ENCODE assay signal across 10 cellular contexts in genomic region chr4:105895609-105896460, GRCh38. TPM values are rescaled to one million over a fixed set of nuclear protein-coding genes. Genes with fewer than 3 reads are reported as not detected.
DNase-seq lines count a peak whose midpoint lies in the region; TF ChIP-seq lines count a peak whose summit lies in the region.
"Had no signal": no experiment of that assay in that cellular context is flagged by ENCODE, and none has a peak within 500 bp of the region (broad histone marks: within the 10 kb centered on the region; RNA-seq: fewer than 3 reads in every experiment).

No MANE protein-coding gene starts in this region.

- H2AK5ac ChIP-seq in mesendoderm (ENCODE audit: low read length): no peak overlapping the region

- H3K9ac ChIP-seq in mesendoderm (ENCODE audit: low read length): no peak overlapping the region

- H3K4me1 ChIP-seq in mesendoderm (ENCODE audit: control insufficient read depth, low read depth, low read length) (no peaks in the 10 kb centered on the region), uterus (no peaks in the 10 kb centered on the region)

- H3K27me3 ChIP-seq in H7 (ENCODE audit: control insufficient read depth, insufficient read depth, low read length) (peaks cover 68% of the 10 kb centered on the region), mesendoderm (ENCODE audit: insufficient read depth, low read length, poor library complexity) (peaks cover 20% of the 10 kb centered on the region), uterus (no peaks in the 10 kb centered on the region)

- no peaks in the 10 kb centered on the region for H3K9me3 ChIP-seq in uterus

- H4K8ac ChIP-seq in mesendoderm (ENCODE audit: low read depth, low read length): no peak overlapping the region

- peaks cover 8% of the 10 kb centered on the region for H3K4me1 Mint-ChIP-seq in activated naive CD4-positive, alpha-beta T cell treated with anti-CD3 and anti-CD28 coated beads, Interleukin-2, amount 10 ng/mL, durations not matched to agents 7 days and 5 days

- H3K56ac ChIP-seq in mesendoderm (ENCODE audit: low read length): peak overlapping the region; percentile 54

- H3K36me3 Mint-ChIP-seq in activated naive CD4-positive, alpha-beta T cell treated with anti-CD3 and anti-CD28 coated beads, Interleukin-2, amount 10 ng/mL, durations not matched to agents 7 days and 5 days: no peaks in the 10 kb centered on the region

- TF ChIP-seq CTCF in uterus (IDR thresholded peaks at IDR 0.05): no peak

- DNase-seq in NCI-H1417 (lab: John Stamatoyannopoulos, UW) (peak in 2 of 3 experiments; percentile 85 to 86), NCI-H1417 treated with DMSO at 0.1 percent for 48 hours (lab: John Stamatoyannopoulos, UW) (no peak), H7 (peak; percentile 62), NCI-H146 treated with DMSO at 0.1 percent for 48 hours (lab: John Stamatoyannopoulos, UW; ENCODE audit: unreplicated experiment) (peak; percentile 43), dermis blood vessel endothelial cell (peak; percentile 21), mesendoderm (no peak), uterus (peak; percentile 12 to 19)
- no peak for DNase-seq in activated naive CD4-positive, alpha-beta T cell treated with anti-CD3 and anti-CD28 coated beads, Interleukin-2, amount 10 ng/mL, durations not matched to agents 7 days and 5 days

- no peaks in the 10 kb centered on the region for H3K9me3 Mint-ChIP-seq in activated naive CD4-positive, alpha-beta T cell treated with anti-CD3 and anti-CD28 coated beads, Interleukin-2, amount 10 ng/mL, durations not matched to agents 7 days and 5 days

- peaks cover 66% of the 10 kb centered on the region for H3K27me3 Mint-ChIP-seq in activated naive CD4-positive, alpha-beta T cell treated with anti-CD3 and anti-CD28 coated beads, Interleukin-2, amount 10 ng/mL, durations not matched to agents 7 days and 5 days

- H3K79me1 ChIP-seq in mesendoderm (ENCODE audit: low read length): no peaks in the 10 kb centered on the region

- no peak overlapping the region for H3K4me3 Mint-ChIP-seq in activated naive CD4-positive, alpha-beta T cell treated with anti-CD3 and anti-CD28 coated beads, Interleukin-2, amount 10 ng/mL, durations not matched to agents 7 days and 5 days

- WGBS in mesendoderm (ENCODE audit: extremely low coverage, insufficient coverage, low lambda C conversion rate): no CpG with 5 or more reads among the region's 82 CpGs

- no peak overlapping the region for H3K23ac ChIP-seq in mesendoderm (ENCODE audit: low read length)

- intact Hi-C loops in uterus (cut with DNase I; ENCODE audit: low total_unique reads): no loop called here

- H3K27ac ChIP-seq in mesendoderm (ENCODE audit: low read depth, low read length): no peak overlapping the region
- H3K27ac ChIP-seq in uterus: peak overlapping the region; percentile 45 to 67

- H3K27ac Mint-ChIP-seq in activated naive CD4-positive, alpha-beta T cell treated with anti-CD3 and anti-CD28 coated beads, Interleukin-2, amount 10 ng/mL, durations not matched to agents 7 days and 5 days: no peak overlapping the region

- CTCF ChIA-PET in activated naive CD4-positive, alpha-beta T cell treated with anti-CD3 and anti-CD28 coated beads, Interleukin-2, amount 10 ng/mL, durations not matched to agents 7 days and 5 days (lab: Charles Lee): no interaction called here

- peak overlapping the region; percentile 83 for H3K4me2 ChIP-seq in mesendoderm (ENCODE audit: low read length)

- H4K5ac ChIP-seq in mesendoderm (ENCODE audit: low read length): no peak overlapping the region

- H2BK120ac ChIP-seq in mesendoderm (ENCODE audit: low read depth, low read length): no peak overlapping the region

- H3K4me3 ChIP-seq in H7 (ENCODE audit: insufficient read depth, low read depth, low read length) (peak overlapping the region; percentile 55), mesendoderm (ENCODE audit: low read length) (no peak overlapping the region), uterus (peak overlapping the region; percentile 38 to 40)

- no peak overlapping the region for H2BK15ac ChIP-seq in mesendoderm (replicated peaks; ENCODE audit: low read depth)

- no peak overlapping the region for H3K18ac ChIP-seq in mesendoderm (ENCODE audit: low read length)

- H2BK5ac ChIP-seq in mesendoderm (ENCODE audit: low read length): no peak overlapping the region

- TF ChIP-seq POLR2A in uterus (IDR thresholded peaks at IDR 0.05): no peak

- H3K36me3 ChIP-seq in H7 (replicated peaks; ENCODE audit: control insufficient read depth, insufficient read depth, low read length) (no peaks in the 10 kb centered on the region), mesendoderm (ENCODE audit: control insufficient read depth, insufficient read depth, low read length) (no peaks in the 10 kb centered on the region), uterus (no peaks in the 10 kb centered on the region)

- H3K4ac ChIP-seq in mesendoderm (ENCODE audit: low read depth, low read length): no peak overlapping the region

- no peaks in the 10 kb centered on the region for H3K79me2 ChIP-seq in mesendoderm (ENCODE audit: control insufficient read depth, insufficient read depth, low read length)

RNA-seq across cellular contexts. Expression of gene NPNT, which starts 0.6 kb away (rescaled TPM):
- 0.33 and 0.97 TPM in 2 replicates for total RNA-seq in H7 (2014; rRNA removed; shearing (Covaris generic))
- 0.09 and 0.34 TPM in 2 replicates for total RNA-seq in dermis blood vessel endothelial cell
- 0.18 TPM for polyA plus RNA-seq in mesendoderm (2013, experiment 1 of 2)
- 0.07 TPM for polyA plus RNA-seq in mesendoderm (2013, experiment 2 of 2)
- 10 to 100 TPM in 3 of 4 donors, 1 to 10 TPM in 1; 6.8 to 69.9 (median 36.3) TPM for total RNA-seq in uterus
- total RNA-seq: T-helper 1 cell treated with Interleukin-12 subunit alpha and Interleukin-12 subunit beta and Interleukin-4 antibody, amounts not matched to agents 30 ng/mL and 1 ng/mL, for 36 hours had no signal
- polyA plus RNA-seq: AG04450 had no signal

Comparison
In these comparisons a context has a peak if more than half of its experiments do, and no peak if none do; other contexts are left out.
1. DNase-seq: peak in NCI-H1417 (2 of 3), H7 (single experiment), NCI-H146 treated with DMSO at 0.1 percent for 48 hours (single experiment), dermis blood vessel endothelial cell (single experiment) and uterus (2 of 2); none in NCI-H1417 treated with DMSO at 0.1 percent for 48 hours (single experiment), mesendoderm (single experiment) and activated naive CD4-positive, alpha-beta T cell treated with anti-CD3 and anti-CD28 coated beads, Interleukin-2, amount 10 ng/mL, durations not matched to agents 7 days and 5 days (single experiment).